1 cellular context compared by ENCODE assay signal in the genomic region with DNA sequence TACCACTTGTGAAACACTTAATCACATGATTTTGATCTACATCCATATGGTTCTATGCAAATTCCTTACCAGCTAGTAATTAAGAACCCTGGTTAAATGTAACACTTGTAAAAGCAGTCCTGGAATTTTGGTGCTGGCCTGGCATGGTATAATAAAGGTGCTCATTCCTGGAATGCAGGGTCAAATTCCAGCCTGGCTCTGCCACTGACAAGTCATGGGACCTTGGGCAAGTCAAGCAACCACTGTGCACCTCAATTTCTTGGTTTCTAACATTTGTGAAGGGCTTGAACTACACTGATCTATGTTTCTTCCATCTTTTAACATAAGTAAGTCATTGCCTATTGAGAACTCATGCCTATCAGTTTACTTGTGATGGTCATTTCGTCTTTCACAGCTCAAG.
TF ChIP-seq lines count a peak whose summit lies in the region.

No MANE protein-coding gene starts in this region.

TF ChIP-seq in K562, 482 proteins besides CTCF, POLR2A, EP300 and RAD21 (continued from another document):
- TF ChIP-seq ZNF592 (IDR thresholded peaks at IDR 0.05), result peak; percentile 46
- 0 out of 4 replicates have a peak, but pooled peaks of 1 of the 2 experiments have one; percentile 46 for TF ChIP-seq TEAD1 (CRISPR knock-in tag; IDR thresholded peaks at IDR 0.05)
- TF ChIP-seq MTF1 (CRISPR knock-in tag; IDR thresholded peaks at IDR 0.05; ENCODE audit: borderline replicate concordance), result no peak
- no peak for TF ChIP-seq STAT5A (IDR thresholded peaks at IDR 0.05; ENCODE audit: borderline replicate concordance, low read length)
- TF ChIP-seq DIDO1 (tag; IDR thresholded peaks at IDR 0.05; ENCODE audit: low read depth), result no peak
- TF ChIP-seq NFXL1 (CRISPR knock-in tag; IDR thresholded peaks at IDR 0.05), result 0 out of 2 replicates have a peak, but pooled peaks have one; percentile 45
- TF ChIP-seq SLC30A9 (CRISPR knock-in tag; IDR thresholded peaks at IDR 0.05), result no peak
- no peak for TF ChIP-seq TAF7 (tag; IDR thresholded peaks at IDR 0.05)
- no peak for TF ChIP-seq ZNF551 (CRISPR knock-in tag; IDR thresholded peaks at IDR 0.05)
- 0 out of 2 replicates have a peak, but pooled peaks have one; percentile 74 for TF ChIP-seq ZNF589 (CRISPR knock-in tag; IDR thresholded peaks at IDR 0.05; ENCODE audit: low read depth)
